ENCODE assay signal across 1 cellular context in the genomic region with DNA sequence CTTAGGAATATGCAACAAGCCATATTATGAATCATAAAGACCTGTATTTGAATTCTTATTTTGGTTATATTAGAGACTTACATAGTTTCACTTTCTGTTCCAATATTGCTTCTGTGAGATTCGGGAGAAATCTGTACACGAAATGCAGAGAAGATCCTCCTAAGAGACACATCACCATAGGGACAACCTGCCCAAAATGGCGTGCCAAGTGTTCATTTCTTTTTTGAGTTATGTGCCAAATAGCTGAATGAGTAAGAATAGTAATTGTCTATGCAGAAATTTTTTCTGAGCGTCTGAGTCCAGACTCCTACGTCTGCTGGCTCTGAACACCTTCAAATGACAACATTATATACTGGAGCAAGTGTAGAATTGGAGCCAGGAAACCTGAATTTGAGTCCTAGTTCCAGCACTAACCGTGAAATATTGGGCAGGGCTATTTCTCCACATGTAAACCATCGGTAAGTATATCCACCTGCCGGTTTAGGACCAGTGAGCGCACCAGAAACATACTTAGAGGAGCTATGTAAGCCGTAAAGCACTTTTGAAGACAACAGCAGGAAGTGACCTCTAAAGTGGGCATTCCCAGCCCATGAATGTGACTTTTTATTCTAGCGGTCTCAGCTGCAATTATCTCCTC.
TF ChIP-seq lines count a peak whose summit lies in the region.

No MANE protein-coding gene starts in this region.

TF ChIP-seq in HepG2, 621 proteins besides CTCF, POLR2A, EP300 and RAD21 (continued from another document and continues in another):
- TF ChIP-seq ZBED4 (CRISPR knock-in tag; IDR thresholded peaks at IDR 0.05; ENCODE audit: borderline replicate concordance) (peak; percentile 56; the same call in 1 of the 2 replicates), BRCA1 (CRISPR knock-in tag; IDR thresholded peaks at IDR 0.05) (peak; percentile 34; the same call in 1 of the 2 replicates), NR0B2 (CRISPR knock-in tag; IDR thresholded peaks at IDR 0.05) (no peak), MED1 (CRISPR knock-in tag; IDR thresholded peaks at IDR 0.05) (peak; percentile 79), ARID2 (CRISPR knock-in tag; IDR thresholded peaks at IDR 0.05; ENCODE audit: borderline replicate concordance) (peak; percentile 50; the same call in 1 of the 2 replicates), NR2F6 (IDR thresholded peaks at IDR 0.05) (no peak; the same call in 1 of the 2 replicates), NR2F6 (CRISPR knock-in tag; IDR thresholded peaks at IDR 0.05) (peak; percentile 25; the same call in 1 of the 2 replicates), SOX5 (CRISPR knock-in tag; IDR thresholded peaks at IDR 0.05; ENCODE audit: borderline replicate concordance) (0 out of 2 replicates have a peak, but pooled peaks have one; percentile 18), YEATS4 (CRISPR knock-in tag; IDR thresholded peaks at IDR 0.05; ENCODE audit: borderline replicate concordance) (peak; percentile 31; the same call in 1 of the 2 replicates), REPIN1 (CRISPR knock-in tag; IDR thresholded peaks at IDR 0.05; ENCODE audit: borderline replicate concordance, low read depth) (no peak), ISL2 (CRISPR knock-in tag; IDR thresholded peaks at IDR 0.05) (0 out of 2 replicates have a peak, but pooled peaks have one; percentile 43), AKAP8 (CRISPR knock-in tag; IDR thresholded peaks at IDR 0.05) (no peak), ETV5 (CRISPR knock-in tag; IDR thresholded peaks at IDR 0.05; ENCODE audit: borderline replicate concordance) (peak; percentile 69; the same call in 1 of the 2 replicates), SCMH1 (CRISPR knock-in tag; IDR thresholded peaks at IDR 0.05; ENCODE audit: borderline replicate concordance) (no peak), BRD4 (CRISPR knock-in tag; IDR thresholded peaks at IDR 0.05) (0 out of 2 replicates have a peak, but pooled peaks have one; percentile 63), RXRB (CRISPR knock-in tag; IDR thresholded peaks at IDR 0.05; ENCODE audit: borderline replicate concordance) (peak; percentile 10; the same call in 1 of the 2 replicates), ZNF614 (CRISPR knock-in tag; IDR thresholded peaks at IDR 0.05; ENCODE audit: borderline replicate concordance) (peak; percentile 24; the same call in 1 of the 2 replicates), FOXK2 (IDR thresholded peaks at IDR 0.05) (no peak), RBFOX2 (IDR thresholded peaks at IDR 0.05; ENCODE audit: low read depth, low read length) (peak; percentile 87), ELF3 (CRISPR knock-in tag; IDR thresholded peaks at IDR 0.05) (peak; percentile 22; the same call in 1 of the 2 replicates), DPF2 (CRISPR knock-in tag; IDR thresholded peaks at IDR 0.05; ENCODE audit: borderline replicate concordance, low read depth) (no peak), ZNF44 (CRISPR knock-in tag; IDR thresholded peaks at IDR 0.05) (0 out of 2 replicates have a peak, but pooled peaks have one; percentile 38), SAP130 (CRISPR knock-in tag; IDR thresholded peaks at IDR 0.05; ENCODE audit: low read depth) (0 out of 2 replicates have a peak, but pooled peaks have one; percentile 22), GABPB1 (CRISPR knock-in tag; IDR thresholded peaks at IDR 0.05) (peak; percentile 34; the same call in 1 of the 2 replicates), ZNF503 (CRISPR knock-in tag; IDR thresholded peaks at IDR 0.05) (0 out of 2 replicates have a peak, but pooled peaks have one; percentile 15), POLR2G (IDR thresholded peaks at IDR 0.05; ENCODE audit: low read depth, low read length) (peak; percentile 75), MIXL1 (CRISPR knock-in tag; IDR thresholded peaks at IDR 0.05) (no peak), ZBTB14 (CRISPR knock-in tag; IDR thresholded peaks at IDR 0.05) (no peak), ZNF460 (CRISPR knock-in tag; IDR thresholded peaks at IDR 0.05; ENCODE audit: borderline replicate concordance) (no peak), DRAP1 (CRISPR knock-in tag; IDR thresholded peaks at IDR 0.05) (peak; percentile 80; the same call in 1 of the 2 replicates), ZNF574 (CRISPR knock-in tag; IDR thresholded peaks at IDR 0.05) (0 out of 2 replicates have a peak, but pooled peaks have one; percentile 19)
- TF ChIP-seq, protein P1, sequence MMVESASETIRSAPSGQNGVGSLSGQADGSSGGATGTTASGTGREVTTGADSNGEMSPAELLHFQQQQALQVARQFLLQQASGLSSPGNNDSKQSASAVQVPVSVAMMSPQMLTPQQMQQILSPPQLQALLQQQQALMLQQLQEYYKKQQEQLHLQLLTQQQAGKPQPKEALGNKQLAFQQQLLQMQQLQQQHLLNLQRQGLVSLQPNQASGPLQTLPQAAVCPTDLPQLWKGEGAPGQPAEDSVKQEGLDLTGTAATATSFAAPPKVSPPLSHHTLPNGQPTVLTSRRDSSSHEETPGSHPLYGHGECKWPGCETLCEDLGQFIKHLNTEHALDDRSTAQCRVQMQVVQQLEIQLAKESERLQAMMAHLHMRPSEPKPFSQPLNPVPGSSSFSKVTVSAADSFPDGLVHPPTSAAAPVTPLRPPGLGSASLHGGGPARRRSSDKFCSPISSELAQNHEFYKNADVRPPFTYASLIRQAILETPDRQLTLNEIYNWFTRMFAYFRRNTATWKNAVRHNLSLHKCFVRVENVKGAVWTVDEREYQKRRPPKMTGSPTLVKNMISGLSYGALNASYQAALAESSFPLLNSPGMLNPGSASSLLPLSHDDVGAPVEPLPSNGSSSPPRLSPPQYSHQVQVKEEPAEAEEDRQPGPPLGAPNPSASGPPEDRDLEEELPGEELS (CRISPR knock-in tag; IDR thresholded peaks at IDR 0.05) = 0 out of 2 replicates have a peak, but pooled peaks have one; percentile 43
- TF ChIP-seq, protein P2, sequence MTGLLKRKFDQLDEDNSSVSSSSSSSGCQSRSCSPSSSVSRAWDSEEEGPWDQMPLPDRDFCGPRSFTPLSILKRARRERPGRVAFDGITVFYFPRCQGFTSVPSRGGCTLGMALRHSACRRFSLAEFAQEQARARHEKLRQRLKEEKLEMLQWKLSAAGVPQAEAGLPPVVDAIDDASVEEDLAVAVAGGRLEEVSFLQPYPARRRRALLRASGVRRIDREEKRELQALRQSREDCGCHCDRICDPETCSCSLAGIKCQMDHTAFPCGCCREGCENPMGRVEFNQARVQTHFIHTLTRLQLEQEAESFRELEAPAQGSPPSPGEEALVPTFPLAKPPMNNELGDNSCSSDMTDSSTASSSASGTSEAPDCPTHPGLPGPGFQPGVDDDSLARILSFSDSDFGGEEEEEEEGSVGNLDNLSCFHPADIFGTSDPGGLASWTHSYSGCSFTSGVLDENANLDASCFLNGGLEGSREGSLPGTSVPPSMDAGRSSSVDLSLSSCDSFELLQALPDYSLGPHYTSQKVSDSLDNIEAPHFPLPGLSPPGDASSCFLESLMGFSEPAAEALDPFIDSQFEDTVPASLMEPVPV (CRISPR knock-in tag; IDR thresholded peaks at IDR 0.05) = no peak
- TF ChIP-seq, protein P3, sequence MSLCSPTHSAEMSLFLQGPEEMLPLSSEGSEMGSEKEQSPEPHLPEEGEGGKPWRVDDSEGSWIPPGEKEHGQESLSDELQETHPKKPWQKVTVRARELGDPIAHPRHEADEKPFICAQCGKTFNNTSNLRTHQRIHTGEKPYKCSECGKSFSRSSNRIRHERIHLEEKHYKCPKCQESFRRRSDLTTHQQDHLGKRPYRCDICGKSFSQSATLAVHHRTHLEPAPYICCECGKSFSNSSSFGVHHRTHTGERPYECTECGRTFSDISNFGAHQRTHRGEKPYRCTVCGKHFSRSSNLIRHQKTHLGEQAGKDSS (CRISPR knock-in tag; IDR thresholded peaks at IDR 0.05; ENCODE audit: borderline replicate concordance, low read depth) = no peak
- TF ChIP-seq, protein P4, sequence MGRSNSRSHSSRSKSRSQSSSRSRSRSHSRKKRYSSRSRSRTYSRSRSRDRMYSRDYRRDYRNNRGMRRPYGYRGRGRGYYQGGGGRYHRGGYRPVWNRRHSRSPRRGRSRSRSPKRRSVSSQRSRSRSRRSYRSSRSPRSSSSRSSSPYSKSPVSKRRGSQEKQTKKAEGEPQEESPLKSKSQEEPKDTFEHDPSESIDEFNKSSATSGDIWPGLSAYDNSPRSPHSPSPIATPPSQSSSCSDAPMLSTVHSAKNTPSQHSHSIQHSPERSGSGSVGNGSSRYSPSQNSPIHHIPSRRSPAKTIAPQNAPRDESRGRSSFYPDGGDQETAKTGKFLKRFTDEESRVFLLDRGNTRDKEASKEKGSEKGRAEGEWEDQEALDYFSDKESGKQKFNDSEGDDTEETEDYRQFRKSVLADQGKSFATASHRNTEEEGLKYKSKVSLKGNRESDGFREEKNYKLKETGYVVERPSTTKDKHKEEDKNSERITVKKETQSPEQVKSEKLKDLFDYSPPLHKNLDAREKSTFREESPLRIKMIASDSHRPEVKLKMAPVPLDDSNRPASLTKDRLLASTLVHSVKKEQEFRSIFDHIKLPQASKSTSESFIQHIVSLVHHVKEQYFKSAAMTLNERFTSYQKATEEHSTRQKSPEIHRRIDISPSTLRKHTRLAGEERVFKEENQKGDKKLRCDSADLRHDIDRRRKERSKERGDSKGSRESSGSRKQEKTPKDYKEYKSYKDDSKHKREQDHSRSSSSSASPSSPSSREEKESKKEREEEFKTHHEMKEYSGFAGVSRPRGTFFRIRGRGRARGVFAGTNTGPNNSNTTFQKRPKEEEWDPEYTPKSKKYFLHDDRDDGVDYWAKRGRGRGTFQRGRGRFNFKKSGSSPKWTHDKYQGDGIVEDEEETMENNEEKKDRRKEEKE (IDR thresholded peaks at IDR 0.05) = no peak
